Comparison of ENCODE assay signal across 9 cellular contexts in genomic region chr6:165389534-165389933, GRCh38.
"Had no signal": no experiment of that assay in that cellular context is flagged by ENCODE, and none has a peak within 500 bp of the region (broad histone marks: within the 10 kb centered on the region; RNA-seq: fewer than 3 reads in every experiment).

No MANE protein-coding gene starts in this region.

- H3K4me2 ChIP-seq: GM23338 had no signal

- H3K9me3 ChIP-seq: HAP-1 had no signal

- FAIRE-seq: HTR-8/SVneo, K562 had no signal

- H2AFZ ChIP-seq: GM23338 had no signal

- ATAC-seq: HCT116, K562 had no signal

- H3K4me1 ChIP-seq: HAP-1 had no signal

- H3K4me3 ChIP-seq: GM23338, HAP-1, K562 had no signal

- DNase-seq: H7, HFFc6, IMR-90, KG1 had no signal
